In genomic region chr1:97441966-97442365, GRCh38 we compare ENCODE assay signal across 34 cellular contexts.
"Had no signal": no experiment of that assay in that cellular context is flagged by ENCODE, and none has a peak within 500 bp of the region (broad histone marks: within the 10 kb centered on the region; RNA-seq: fewer than 3 reads in every experiment).

No MANE protein-coding gene starts in this region.

- H3K79me2 ChIP-seq: hepatocyte had no signal

- DNase-seq: activated CD4-positive, alpha-beta memory T cell treated with anti-CD3 and anti-CD28 coated beads for 36 hours; activated CD4-positive, alpha-beta T cell treated with anti-CD3 and anti-CD28 coated beads, Interleukin-2, amount 10 ng/mL, durations not matched to agents 24 days and 14 days; activated CD4-positive, CD25-positive, alpha-beta regulatory T cell treated with anti-CD3 and anti-CD28 coated beads, Interleukin-2, amount 50 U/mL, for 72 hours; activated CD8-positive, alpha-beta memory T cell treated with anti-CD3 and anti-CD28 coated beads, Interleukin-2, amount 50 U/mL, for 4 hours; activated effector memory CD4-positive, alpha-beta T cell treated with anti-CD3 and anti-CD28 coated beads, Interleukin-2, amount 50 U/mL, for 16 hours; activated naive CD4-positive, alpha-beta T cell treated with anti-CD3 and anti-CD28 coated beads, Interleukin-2, amount 10 ng/mL, durations not matched to agents 7 days and 5 days; activated naive CD8-positive, alpha-beta T cell treated with anti-CD3 and anti-CD28 coated beads, Interleukin-2, amount 10 ng/mL, durations not matched to agents 7 days and 5 days; activated T-cell treated with anti-CD3 and anti-CD28 coated beads, Interleukin-2, amount 50 U/mL, for 1 hour; brain microvascular endothelial cell; effector memory CD8-positive, alpha-beta T cell; erythroblast; gastrocnemius medialis; immature natural killer cell; left lung; lower lobe of right lung; mesenchymal stem cell; mucosa of descending colon; ovary; sigmoid colon; small intestine; stimulated activated CD4-positive, alpha-beta T cell treated with anti-CD3 and anti-CD28 coated beads, Interleukin-4, amount 100 ng/mL, for 24 hours; T-helper 17 cell; T1000; upper lobe of left lung; WERI-Rb-1 had no signal

- H3K27me3 ChIP-seq: ascending aorta, brain microvascular endothelial cell, gastrocnemius medialis, hepatocyte, left lung, ovary, sigmoid colon, upper lobe of left lung, vagina had no signal

- H3K4me1 Mint-ChIP-seq: activated CD4-positive, alpha-beta T cell treated with anti-CD3 and anti-CD28 coated beads, Interleukin-2, amount 10 ng/mL, durations not matched to agents 24 days and 14 days; activated naive CD4-positive, alpha-beta T cell treated with anti-CD3 and anti-CD28 coated beads, Interleukin-2, amount 10 ng/mL, durations not matched to agents 7 days and 5 days; activated naive CD8-positive, alpha-beta T cell treated with anti-CD3 and anti-CD28 coated beads, Interleukin-2, amount 10 ng/mL, durations not matched to agents 7 days and 5 days; immature natural killer cell; stimulated activated effector memory CD8-positive, alpha-beta T cell treated with anti-CD3 and anti-CD28 coated beads, Interleukin-12 subunit alpha, Interleukin-12 subunit beta, amount 100 ng/mL, for 72 hours had no signal

- H3K9me3 Mint-ChIP-seq: activated CD4-positive, alpha-beta memory T cell treated with anti-CD3 and anti-CD28 coated beads for 36 hours; activated CD4-positive, alpha-beta T cell treated with anti-CD3 and anti-CD28 coated beads, Interleukin-2, amount 10 ng/mL, durations not matched to agents 24 days and 14 days; activated naive CD4-positive, alpha-beta T cell treated with anti-CD3 and anti-CD28 coated beads, Interleukin-2, amount 10 ng/mL, durations not matched to agents 7 days and 5 days; activated naive CD8-positive, alpha-beta T cell treated with anti-CD3 and anti-CD28 coated beads, Interleukin-2, amount 10 ng/mL, durations not matched to agents 7 days and 5 days; activated T-helper 1 cell treated with anti-CD3 and anti-CD28 coated beads, Interleukin-12 subunit alpha, Interleukin-12 subunit beta, Interleukin-2, Interleukin-4 antibody, amounts not matched to agents 30 ng/mL and 10 ng/mL and 1 ng/mL, durations not matched to agents 14 hours and 24 hours and 36 hours; effector memory CD8-positive, alpha-beta T cell; immature natural killer cell; natural killer cell treated with Interleukin-12 subunit alpha and Interleukin-12 subunit beta and Interleukin-15 and Interleukin-18, amount 100 ng/mL, for 72 hours; stimulated activated effector memory CD8-positive, alpha-beta T cell treated with anti-CD3 and anti-CD28 coated beads, Interleukin-12 subunit alpha, Interleukin-12 subunit beta, amount 100 ng/mL, for 72 hours; stimulated activated naive CD8-positive, alpha-beta T cell treated with anti-CD3 and anti-CD28 coated beads, Interleukin-15, Interleukin-2, amounts not matched to agents 100 ng/mL and 50 ng/mL, for 24 hours had no signal

- H3K9me3 ChIP-seq: ascending aorta, gastrocnemius medialis, left lung, lower lobe of right lung, mucosa of descending colon, ovary, sigmoid colon, upper lobe of left lung, vagina had no signal

- H3K36me3 ChIP-seq: ascending aorta, brain microvascular endothelial cell, gastrocnemius medialis, ovary, sigmoid colon, vagina, WERI-Rb-1 had no signal

- H3K4me2 ChIP-seq: hepatocyte had no signal

- H3K4me1 ChIP-seq: ascending aorta, gastrocnemius medialis, left lung, lower lobe of right lung, sigmoid colon, upper lobe of left lung, vagina had no signal

- H3K27ac ChIP-seq: ascending aorta, brain microvascular endothelial cell, coronary artery, gastrocnemius medialis, hepatocyte, left lung, lower lobe of right lung, ovary, sigmoid colon, upper lobe of left lung, vagina, WERI-Rb-1 had no signal

- H3K27ac Mint-ChIP-seq: activated CD4-positive, alpha-beta memory T cell treated with anti-CD3 and anti-CD28 coated beads for 36 hours; activated CD4-positive, alpha-beta T cell treated with anti-CD3 and anti-CD28 coated beads, Interleukin-2, amount 10 ng/mL, durations not matched to agents 24 days and 14 days; activated naive CD4-positive, alpha-beta T cell treated with anti-CD3 and anti-CD28 coated beads, Interleukin-2, amount 10 ng/mL, durations not matched to agents 7 days and 5 days; activated naive CD8-positive, alpha-beta T cell treated with anti-CD3 and anti-CD28 coated beads, Interleukin-2, amount 10 ng/mL, durations not matched to agents 7 days and 5 days; activated T-helper 1 cell treated with anti-CD3 and anti-CD28 coated beads, Interleukin-12 subunit alpha, Interleukin-12 subunit beta, Interleukin-2, Interleukin-4 antibody, amounts not matched to agents 30 ng/mL and 10 ng/mL and 1 ng/mL, durations not matched to agents 14 hours and 24 hours and 36 hours; effector memory CD8-positive, alpha-beta T cell; immature natural killer cell; natural killer cell treated with Interleukin-12 subunit alpha and Interleukin-12 subunit beta and Interleukin-15 and Interleukin-18, amount 100 ng/mL, for 72 hours; progenitor cell of endocrine pancreas; stimulated activated effector memory CD8-positive, alpha-beta T cell treated with anti-CD3 and anti-CD28 coated beads, Interleukin-12 subunit alpha, Interleukin-12 subunit beta, amount 100 ng/mL, for 72 hours; stimulated activated naive CD8-positive, alpha-beta T cell treated with anti-CD3 and anti-CD28 coated beads, Interleukin-15, Interleukin-2, amounts not matched to agents 100 ng/mL and 50 ng/mL, for 24 hours; T-helper 17 cell had no signal

- ATAC-seq: effector memory CD8-positive, alpha-beta T cell; gastrocnemius medialis; left lung; lower lobe of right lung; mucosa of descending colon; natural killer cell treated with Interleukin-12 subunit alpha and Interleukin-12 subunit beta and Interleukin-15 and Interleukin-18, amount 100 ng/mL, for 72 hours; stimulated activated effector memory CD8-positive, alpha-beta T cell treated with anti-CD3 and anti-CD28 coated beads, Interleukin-12 subunit alpha, Interleukin-12 subunit beta, amount 100 ng/mL, for 72 hours; T-helper 17 cell had no signal

- H3K36me3 Mint-ChIP-seq: natural killer cell treated with Interleukin-12 subunit alpha and Interleukin-12 subunit beta and Interleukin-15 and Interleukin-18, amount 100 ng/mL, for 72 hours; stimulated activated effector memory CD8-positive, alpha-beta T cell treated with anti-CD3 and anti-CD28 coated beads, Interleukin-12 subunit alpha, Interleukin-12 subunit beta, amount 100 ng/mL, for 72 hours had no signal

- H2AFZ ChIP-seq: hepatocyte had no signal

- H3K27me3 Mint-ChIP-seq: activated CD4-positive, alpha-beta memory T cell treated with anti-CD3 and anti-CD28 coated beads for 36 hours; activated CD4-positive, alpha-beta T cell treated with anti-CD3 and anti-CD28 coated beads, Interleukin-2, amount 10 ng/mL, durations not matched to agents 24 days and 14 days; activated naive CD4-positive, alpha-beta T cell treated with anti-CD3 and anti-CD28 coated beads, Interleukin-2, amount 10 ng/mL, durations not matched to agents 7 days and 5 days; activated naive CD8-positive, alpha-beta T cell treated with anti-CD3 and anti-CD28 coated beads, Interleukin-2, amount 10 ng/mL, durations not matched to agents 7 days and 5 days; effector memory CD8-positive, alpha-beta T cell; natural killer cell treated with Interleukin-12 subunit alpha and Interleukin-12 subunit beta and Interleukin-15 and Interleukin-18, amount 100 ng/mL, for 72 hours; progenitor cell of endocrine pancreas; stimulated activated naive CD8-positive, alpha-beta T cell treated with anti-CD3 and anti-CD28 coated beads, Interleukin-15, Interleukin-2, amounts not matched to agents 100 ng/mL and 50 ng/mL, for 24 hours; T-helper 17 cell had no signal

- H3K4me3 Mint-ChIP-seq: activated CD4-positive, alpha-beta memory T cell treated with anti-CD3 and anti-CD28 coated beads for 36 hours; activated CD4-positive, alpha-beta T cell treated with anti-CD3 and anti-CD28 coated beads, Interleukin-2, amount 10 ng/mL, durations not matched to agents 24 days and 14 days; activated naive CD4-positive, alpha-beta T cell treated with anti-CD3 and anti-CD28 coated beads, Interleukin-2, amount 10 ng/mL, durations not matched to agents 7 days and 5 days; activated naive CD8-positive, alpha-beta T cell treated with anti-CD3 and anti-CD28 coated beads, Interleukin-2, amount 10 ng/mL, durations not matched to agents 7 days and 5 days; activated T-helper 1 cell treated with anti-CD3 and anti-CD28 coated beads, Interleukin-12 subunit alpha, Interleukin-12 subunit beta, Interleukin-2, Interleukin-4 antibody, amounts not matched to agents 30 ng/mL and 10 ng/mL and 1 ng/mL, durations not matched to agents 14 hours and 24 hours and 36 hours; effector memory CD8-positive, alpha-beta T cell; immature natural killer cell; natural killer cell treated with Interleukin-12 subunit alpha and Interleukin-12 subunit beta and Interleukin-15 and Interleukin-18, amount 100 ng/mL, for 72 hours; stimulated activated effector memory CD8-positive, alpha-beta T cell treated with anti-CD3 and anti-CD28 coated beads, Interleukin-12 subunit alpha, Interleukin-12 subunit beta, amount 100 ng/mL, for 72 hours; stimulated activated naive CD8-positive, alpha-beta T cell treated with anti-CD3 and anti-CD28 coated beads, Interleukin-15, Interleukin-2, amounts not matched to agents 100 ng/mL and 50 ng/mL, for 24 hours; T-helper 17 cell had no signal

- H3K4me3 ChIP-seq: ascending aorta, coronary artery, gastrocnemius medialis, hepatocyte, left lung, lower lobe of right lung, mucosa of descending colon, ovary, sigmoid colon, upper lobe of left lung, vagina had no signal
